8 cellular contexts compared by ENCODE assay signal in genomic region chr7:134316539-134317344, GRCh38. TPM values are rescaled to one million over a fixed set of nuclear protein-coding genes. Genes with fewer than 3 reads are reported as not detected.
DNase-seq lines count a peak whose midpoint lies in the region; ATAC-seq and TF ChIP-seq lines count a peak whose summit lies in the region.

A gene with protein sequence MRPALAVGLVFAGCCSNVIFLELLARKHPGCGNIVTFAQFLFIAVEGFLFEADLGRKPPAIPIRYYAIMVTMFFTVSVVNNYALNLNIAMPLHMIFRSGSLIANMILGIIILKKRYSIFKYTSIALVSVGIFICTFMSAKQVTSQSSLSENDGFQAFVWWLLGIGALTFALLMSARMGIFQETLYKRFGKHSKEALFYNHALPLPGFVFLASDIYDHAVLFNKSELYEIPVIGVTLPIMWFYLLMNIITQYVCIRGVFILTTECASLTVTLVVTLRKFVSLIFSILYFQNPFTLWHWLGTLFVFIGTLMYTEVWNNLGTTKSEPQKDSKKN (minus strand): TSS chr7:134316930. CDS start chr7:134316751, 179 bp downstream.

- H3K4me3 ChIP-seq in AG09309 (ENCODE audit: control insufficient read depth, low read depth, low read length): peak within 1 kb of the TSS; percentile 86

- CTCF ChIA-PET in WTC11 (lab: Charles Lee): interaction anchor here (0.5 to 2.9 kb wide), 21 partner anchors 9 to 1736 kb away, joined by 3 to 21 read pairs (median 4); partner anchors contain the start of gene AKR1B15

- H3K4me1 Mint-ChIP-seq in WTC11: peaks cover 14% of the 10 kb centered on the region
- peaks cover 18 to 22% of the 10 kb centered on the region in 2 donors for H3K4me1 Mint-ChIP-seq in immature natural killer cell

- H3K4me3 Mint-ChIP-seq in WTC11 (peak within 1 kb of the TSS; percentile 87), immature natural killer cell (peak within 1 kb of the TSS; percentile 92 to 95 (median 93))

- DNase-seq in AG09309 (ENCODE audit: low read depth): peak; percentile 77
- peak; percentile 96 for DNase-seq in NCI-H226
- peak; percentile 98 for DNase-seq in WTC11 (ENCODE audit: low spot score)
- DNase-seq in caudate nucleus (lab: John Stamatoyannopoulos, UW): peak; percentile 38 to 99 (median 96)
- DNase-seq in immature natural killer cell: peak; percentile 88 to 91 (median 89)
- peak; percentile 91 for DNase-seq in smooth muscle cell of the brain vasculature (ENCODE audit: low read depth, low spot score)

- no peaks in the 10 kb centered on the region for H3K36me3 Mint-ChIP-seq in WTC11
- peaks cover 0 to 3% (median 0%) of the 10 kb centered on the region in 3 donors for H3K36me3 Mint-ChIP-seq in immature natural killer cell

- H3K9me3 Mint-ChIP-seq in WTC11 (no peaks in the 10 kb centered on the region), immature natural killer cell (no peaks in the 10 kb centered on the region)

- peak within 1 kb of the TSS; percentile 52 for H3K27ac ChIP-seq in caudate nucleus (ENCODE audit: low read depth, low read length)

- ATAC-seq in GM18909 (IDR thresholded peaks at IDR 0.05; ENCODE audit: poor library complexity, unreplicated experiment) (peak; percentile 99), HG03175 (IDR thresholded peaks at IDR 0.05; ENCODE audit: unreplicated experiment) (peak; percentile 98), WTC11 (peak; percentile 99)

- POLR2A ChIA-PET in WTC11 (lab: Charles Lee): interaction anchor here (0.5 to 2.2 kb wide), 3 partner anchors 12 to 187 kb away, joined by 7 to 10 read pairs (median 10); no protein-coding TSS in a partner anchor

- H3K27ac Mint-ChIP-seq in WTC11: peak within 1 kb of the TSS; percentile 5
- H3K27ac Mint-ChIP-seq in immature natural killer cell: peak within 1 kb of the TSS; percentile 52 to 90 (median 74)

- H3K27me3 Mint-ChIP-seq in WTC11 (ENCODE audit: low read depth): peaks cover 15% of the 10 kb centered on the region
- H3K27me3 Mint-ChIP-seq in immature natural killer cell (ENCODE audit: low read depth in 3 of 3): peaks cover 0 to 4% (median 0%) of the 10 kb centered on the region in 3 donors

- TF ChIP-seq CTCF in AG09309 (IDR thresholded peaks at IDR 0.05; ENCODE audit: control insufficient read depth, insufficient read depth, low read depth, low read length, missing control alignments) (peak; percentile 30), WTC11 (IDR thresholded peaks at IDR 0.05) (no peak)

TF ChIP-seq in WTC11, 78 proteins besides CTCF, POLR2A, EP300 and RAD21 (continues in another document):
- TF ChIP-seq, protein P1, sequence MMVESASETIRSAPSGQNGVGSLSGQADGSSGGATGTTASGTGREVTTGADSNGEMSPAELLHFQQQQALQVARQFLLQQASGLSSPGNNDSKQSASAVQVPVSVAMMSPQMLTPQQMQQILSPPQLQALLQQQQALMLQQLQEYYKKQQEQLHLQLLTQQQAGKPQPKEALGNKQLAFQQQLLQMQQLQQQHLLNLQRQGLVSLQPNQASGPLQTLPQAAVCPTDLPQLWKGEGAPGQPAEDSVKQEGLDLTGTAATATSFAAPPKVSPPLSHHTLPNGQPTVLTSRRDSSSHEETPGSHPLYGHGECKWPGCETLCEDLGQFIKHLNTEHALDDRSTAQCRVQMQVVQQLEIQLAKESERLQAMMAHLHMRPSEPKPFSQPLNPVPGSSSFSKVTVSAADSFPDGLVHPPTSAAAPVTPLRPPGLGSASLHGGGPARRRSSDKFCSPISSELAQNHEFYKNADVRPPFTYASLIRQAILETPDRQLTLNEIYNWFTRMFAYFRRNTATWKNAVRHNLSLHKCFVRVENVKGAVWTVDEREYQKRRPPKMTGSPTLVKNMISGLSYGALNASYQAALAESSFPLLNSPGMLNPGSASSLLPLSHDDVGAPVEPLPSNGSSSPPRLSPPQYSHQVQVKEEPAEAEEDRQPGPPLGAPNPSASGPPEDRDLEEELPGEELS (CRISPR knock-in tag; IDR thresholded peaks at IDR 0.05): 0 out of 2 replicates have a peak, but pooled peaks have one; percentile 32
- TF ChIP-seq ARID4B (CRISPR knock-in tag; IDR thresholded peaks at IDR 0.05; ENCODE audit: borderline replicate concordance) (0 out of 2 replicates have a peak, but pooled peaks have one; percentile 80), ZNF219 (CRISPR knock-in tag; IDR thresholded peaks at IDR 0.05; ENCODE audit: borderline replicate concordance) (peak; percentile 67; the same call in 1 of the 2 replicates), OVOL2 (CRISPR knock-in tag; IDR thresholded peaks at IDR 0.05; ENCODE audit: borderline replicate concordance) (no peak), RORB (CRISPR knock-in tag; IDR thresholded peaks at IDR 0.05) (no peak), ELF4 (CRISPR knock-in tag; IDR thresholded peaks at IDR 0.05; ENCODE audit: low read depth) (0 out of 2 replicates have a peak, but pooled peaks have one; percentile 64), ETV6 (CRISPR knock-in tag; IDR thresholded peaks at IDR 0.05) (no peak; the same call in 1 of the 2 replicates), STAT6 (CRISPR knock-in tag; conservative IDR thresholded peaks at IDR 0.05; ENCODE audit: low read depth) (no peak), ZNF263 (CRISPR knock-in tag; IDR thresholded peaks at IDR 0.05; ENCODE audit: low read depth) (no peak), KAT7 (CRISPR knock-in tag; IDR thresholded peaks at IDR 0.05; ENCODE audit: borderline replicate concordance) (no peak), GABPB1 (CRISPR knock-in tag; IDR thresholded peaks at IDR 0.05) (peak; percentile 71), FOXJ3 (CRISPR knock-in tag; IDR thresholded peaks at IDR 0.05; ENCODE audit: borderline replicate concordance) (no peak), ZNF121 (CRISPR knock-in tag; IDR thresholded peaks at IDR 0.05) (no peak), TCF7 (CRISPR knock-in tag; IDR thresholded peaks at IDR 0.05; ENCODE audit: low read depth) (no peak)
- TF ChIP-seq, protein P2, sequence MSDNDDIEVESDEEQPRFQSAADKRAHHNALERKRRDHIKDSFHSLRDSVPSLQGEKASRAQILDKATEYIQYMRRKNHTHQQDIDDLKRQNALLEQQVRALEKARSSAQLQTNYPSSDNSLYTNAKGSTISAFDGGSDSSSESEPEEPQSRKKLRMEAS (CRISPR knock-in tag; IDR thresholded peaks at IDR 0.05): peak; percentile 69

RNA-seq across cellular contexts. Expression of the gene that starts here (rescaled TPM):
- 31.5 to 35.5 TPM (median 32.6 TPM) in 3 replicates for total RNA-seq in WTC11 (2021)
- polyA plus RNA-seq in immature natural killer cell: 10 to 100 TPM; 18.2 to 35.5 (median 23.5) TPM

Comparison
In these comparisons a context has a peak if more than half of its experiments do, and no peak if none do; other contexts are left out.
1. Peak in every context shown above with its lines: DNase-seq, ATAC-seq, H3K4me3 ChIP-seq and H3K27ac ChIP-seq.